23 cellular contexts compared by ENCODE assay signal in genomic region chr16:64132686-64133085, GRCh38.
DNase-seq lines count a peak whose midpoint lies in the region; ATAC-seq and TF ChIP-seq lines count a peak whose summit lies in the region.
"Had no signal": no experiment of that assay in that cellular context is flagged by ENCODE, and none has a peak within 500 bp of the region (broad histone marks: within the 10 kb centered on the region; RNA-seq: fewer than 3 reads in every experiment).

No MANE protein-coding gene starts in this region.

- no peak for TF ChIP-seq CTCF in left ventricle myocardium inferior (IDR thresholded peaks at IDR 0.05; ENCODE audit: borderline replicate concordance)
- no peak for TF ChIP-seq CTCF in hepatocyte (IDR thresholded peaks at IDR 0.05; ENCODE audit: poor library complexity)
- TF ChIP-seq CTCF in smooth muscle cell (IDR thresholded peaks at IDR 0.05; ENCODE audit: borderline replicate concordance, insufficient read depth, poor library complexity, severe bottlenecking), result no peak
- TF ChIP-seq CTCF in spleen (IDR thresholded peaks at IDR 0.05 in 8 of 11, conservative IDR thresholded peaks at IDR 0.05 in 3 of 11), result no peak

- no peak for TF ChIP-seq POLR2A in spleen (IDR thresholded peaks at IDR 0.05)

- peak overlapping the region; percentile 46 for H2AFZ ChIP-seq in hepatocyte
- H2AFZ ChIP-seq in smooth muscle cell (ENCODE audit: low read depth), result peak overlapping the region; percentile 91

- H3K4me3 ChIP-seq in left ventricle myocardium inferior (no peak overlapping the region), hepatocyte (no peak overlapping the region), smooth muscle cell (no peak overlapping the region), spleen (no peak overlapping the region)
- H3K4me3 ChIP-seq: gastroesophageal sphincter, K562, pancreas, sigmoid colon, uterus had no signal

- no peak overlapping the region for H3K9ac ChIP-seq in smooth muscle cell (ENCODE audit: low read depth)

- H3K9me2 ChIP-seq in hepatocyte (replicated peaks; ENCODE audit: insufficient read depth), result no peaks in the 10 kb centered on the region

- H3K36me3 ChIP-seq in left ventricle myocardium inferior (no peaks in the 10 kb centered on the region), hepatocyte (replicated peaks; ENCODE audit: insufficient read depth, low read depth) (no peaks in the 10 kb centered on the region), smooth muscle cell (ENCODE audit: low read depth) (no peaks in the 10 kb centered on the region), spleen (no peaks in the 10 kb centered on the region)
- H3K36me3 ChIP-seq: gastroesophageal sphincter, pancreas, sigmoid colon, uterus had no signal

- H3K27me3 ChIP-seq in left ventricle myocardium inferior (ENCODE audit: low read depth), result no peaks in the 10 kb centered on the region
- H3K27me3 ChIP-seq in hepatocyte, result no peaks in the 10 kb centered on the region
- H3K27me3 ChIP-seq in smooth muscle cell (ENCODE audit: low read depth), result no peaks in the 10 kb centered on the region
- H3K27me3 ChIP-seq in spleen (replicated peaks in 1 of 7), result no peaks in the 10 kb centered on the region
- H3K27me3 ChIP-seq: gastroesophageal sphincter, pancreas, sigmoid colon, uterus had no signal

- intact Hi-C loops in left ventricle myocardium inferior (cut with micrococcal nuclease), result no loop called here
- intact Hi-C loops in Right ventricle myocardium superior (cut with DNase I), result no loop called here
- intact Hi-C loops in spleen (cut with DNase I; ENCODE audit: low total_unique reads), result no loop called here

- ATAC-seq in Right ventricle myocardium superior (ENCODE audit: poor library complexity), result no peak
- no peak for ATAC-seq in activated CD4-positive, CD25-positive, alpha-beta regulatory T cell treated with anti-CD3 and anti-CD28 coated beads, Interleukin-2, amount 50 U/mL, for 24 hours
- ATAC-seq in GM21447 (IDR thresholded peaks at IDR 0.05; ENCODE audit: unreplicated experiment), result no peak
- ATAC-seq: gastroesophageal sphincter, HCT116, K562, pancreas had no signal

- DNase-seq in left ventricle myocardium inferior, result no peak
- no peak for DNase-seq in Right ventricle myocardium superior
- peak; percentile 30 for DNase-seq in NCI-H69 (lab: John Stamatoyannopoulos, UW)
- no peak for DNase-seq in hepatocyte (ENCODE audit: low spot score)
- DNase-seq in smooth muscle cell (lab: John Stamatoyannopoulos, UW; ENCODE audit: unreplicated experiment), result no peak
- no peak for DNase-seq in spleen
- DNase-seq: activated B cell treated with CpG ODN at 0.5 μM for 24 hours; activated CD4-positive, alpha-beta T cell treated with anti-CD3 and anti-CD28 coated beads, Interleukin-2, amount 50 U/mL, for 48 hours; activated effector memory CD4-positive, alpha-beta T cell treated with Interleukin-2 at 50 U/mL for 16 hours; EL; kidney; naive B cell; NCI-H1694 treated with DMSO at 0.1 percent for 48 hours; NK-92 treated with Interleukin-12 subunit alpha and Interleukin-12 subunit beta, amount 100 ng/mL, for 24 hours; pancreas; sigmoid colon; stimulated activated CD4-positive, alpha-beta T cell treated with anti-CD3 and anti-CD28 coated beads, Interleukin-1b, Interleukin-23, amount 100 ng/mL, for 48 hours; uterus had no signal

- peaks cover 4% of the 10 kb centered on the region for H3K4me1 ChIP-seq in left ventricle myocardium inferior
- peaks cover 13% of the 10 kb centered on the region for H3K4me1 ChIP-seq in hepatocyte (ENCODE audit: insufficient read depth)
- peaks cover 7% of the 10 kb centered on the region for H3K4me1 ChIP-seq in smooth muscle cell (ENCODE audit: low read depth)
- no peaks in the 10 kb centered on the region for H3K4me1 ChIP-seq in spleen
- H3K4me1 ChIP-seq: pancreas, uterus had no signal

- H3K79me2 ChIP-seq in hepatocyte (no peaks in the 10 kb centered on the region), smooth muscle cell (ENCODE audit: low read depth) (no peaks in the 10 kb centered on the region)

- H3K27ac ChIP-seq in left ventricle myocardium inferior (replicated peaks) (peak overlapping the region; percentile 32), hepatocyte (peak overlapping the region; percentile 8), smooth muscle cell (ENCODE audit: low read depth) (peak overlapping the region; percentile 10), spleen (peak overlapping the region in 1 of 8 donors; percentile 1)
- H3K27ac ChIP-seq: gastroesophageal sphincter, pancreas, sigmoid colon, uterus had no signal

- H3K4me2 ChIP-seq in hepatocyte (peak overlapping the region; percentile 50), smooth muscle cell (peak overlapping the region; percentile 66)

- H3K9me3 ChIP-seq in left ventricle myocardium inferior (replicated peaks) (peaks cover 4% of the 10 kb centered on the region), hepatocyte (ENCODE audit: low read depth) (no peaks in the 10 kb centered on the region), smooth muscle cell (replicated peaks; ENCODE audit: low read depth) (no peaks in the 10 kb centered on the region), spleen (peaks cover 0 to 13% (median 0%) of the 10 kb centered on the region in 8 donors)
- H3K9me3 ChIP-seq: gastroesophageal sphincter, pancreas, sigmoid colon, uterus had no signal

- no peaks in the 10 kb centered on the region for H3F3A ChIP-seq in smooth muscle cell (ENCODE audit: low read depth)

- H4K20me1 ChIP-seq in hepatocyte (ENCODE audit: insufficient read depth, poor library complexity, severe bottlenecking) (no peaks in the 10 kb centered on the region), smooth muscle cell (ENCODE audit: low read depth) (no peaks in the 10 kb centered on the region)
